Comparison of ENCODE assay signal across 19 cellular contexts in the genomic region with DNA sequence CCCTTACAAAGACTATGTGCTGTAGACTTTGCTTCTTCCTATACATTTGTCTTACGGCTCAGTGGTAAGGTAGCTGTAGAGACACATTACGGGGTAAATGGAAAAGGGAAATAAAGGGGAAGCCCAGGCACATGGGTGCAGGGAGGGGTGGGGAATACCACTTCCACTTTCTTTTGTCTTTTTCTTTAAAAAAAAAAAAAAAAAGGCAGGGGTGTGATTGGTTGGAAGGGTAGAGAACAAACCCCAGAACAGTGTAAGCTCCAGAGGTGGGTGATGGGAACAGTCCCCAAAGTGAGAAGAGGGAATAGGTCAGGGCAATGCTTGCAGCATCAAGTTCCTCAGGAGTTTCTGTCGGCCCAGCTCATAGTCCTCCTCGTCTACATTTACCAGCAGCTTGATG. TPM values are rescaled to one million over a fixed set of nuclear protein-coding genes. Genes with fewer than 3 reads are reported as not detected.
A peak's percentile ranks its signal among the peaks of the same experiment; 100 is the strongest.
DNase-seq lines count a peak whose midpoint lies in the region; ATAC-seq and TF ChIP-seq lines count a peak whose summit lies in the region.
"Had no signal": no experiment of that assay in that cellular context is flagged by ENCODE, and none has a peak within 500 bp of the region (broad histone marks: within the 10 kb centered on the region; RNA-seq: fewer than 3 reads in every experiment).

No MANE protein-coding gene starts in this region.

- intact Hi-C loops in dendritic cell treated with granulocyte-macrophage colony-stimulating factor and Interleukin-4, amounts not matched to agents 40 ng/mL and 50 ng/mL, for 4 days (cut with micrococcal nuclease), result no loop called here
- intact Hi-C loops in vagina (cut with DNase I), result no loop called here

- DNase-seq in stimulated activated naive CD8-positive, alpha-beta T cell treated with anti-CD3 and anti-CD28 coated beads, Interleukin-15, amount 100 ng/mL, for 72 hours, result no peak
- DNase-seq in NOMO-1 (lab: John Stamatoyannopoulos, UW; ENCODE audit: unreplicated experiment in 2 of 2) (peak; percentile 62 to 68), vagina (ENCODE audit: extremely low spot score in 2 of 2) (no peak), DMS53 treated with DMSO at 0.1 percent for 48 hours (lab: John Stamatoyannopoulos, UW; ENCODE audit: unreplicated experiment) (no peak)
- no peak for DNase-seq in naive thymus-derived CD8-positive, alpha-beta T cell
- DNase-seq: activated CD8-positive, alpha-beta memory T cell treated with anti-CD3 and anti-CD28 coated beads, Interleukin-2, amount 50 U/mL, for 48 hours; DMS 273 treated with DMSO at 0.1 percent for 48 hours; heart left ventricle; MM.1S; NCI-H69; RPMI8226 had no signal

- TF ChIP-seq CTCF in vagina (IDR thresholded peaks at IDR 0.05), result no peak

- no peaks in the 10 kb centered on the region for H3K27me3 Mint-ChIP-seq in stimulated activated naive CD8-positive, alpha-beta T cell treated with anti-CD3 and anti-CD28 coated beads, Interleukin-15, Interleukin-2, amounts not matched to agents 100 ng/mL and 50 ng/mL, for 24 hours
- H3K27me3 Mint-ChIP-seq in stimulated activated naive CD8-positive, alpha-beta T cell treated with anti-CD3 and anti-CD28 coated beads, Interleukin-15, amount 100 ng/mL, for 72 hours, result no peaks in the 10 kb centered on the region
- no peaks in the 10 kb centered on the region for H3K27me3 Mint-ChIP-seq in dendritic cell treated with granulocyte-macrophage colony-stimulating factor and Interleukin-4, amounts not matched to agents 40 ng/mL and 50 ng/mL, for 4 days
- H3K27me3 Mint-ChIP-seq in naive thymus-derived CD8-positive, alpha-beta T cell, result no peaks in the 10 kb centered on the region

- H3K36me3 Mint-ChIP-seq in stimulated activated naive CD8-positive, alpha-beta T cell treated with anti-CD3 and anti-CD28 coated beads, Interleukin-15, Interleukin-2, amounts not matched to agents 100 ng/mL and 50 ng/mL, for 24 hours (ENCODE audit: low read depth), result peaks cover 71% of the 10 kb centered on the region
- H3K36me3 Mint-ChIP-seq in dendritic cell treated with granulocyte-macrophage colony-stimulating factor and Interleukin-4, amounts not matched to agents 40 ng/mL and 50 ng/mL, for 4 days (ENCODE audit: low read depth), result peaks cover 89% of the 10 kb centered on the region
- H3K36me3 Mint-ChIP-seq in naive thymus-derived CD8-positive, alpha-beta T cell, result peaks cover 0 to 61% (median 8%) of the 10 kb centered on the region in 3 donors

- H3K9me3 ChIP-seq in vagina, result no peaks in the 10 kb centered on the region
- H3K9me3 ChIP-seq: heart left ventricle, right atrium auricular region had no signal

- H3K27ac ChIP-seq in vagina, result no peak overlapping the region
- H3K27ac ChIP-seq: neural progenitor cell, right atrium auricular region had no signal

- no peak overlapping the region for H3K4me3 ChIP-seq in vagina
- H3K4me3 ChIP-seq: heart left ventricle, neural progenitor cell, right atrium auricular region had no signal

- ATAC-seq in stimulated activated naive CD8-positive, alpha-beta T cell treated with anti-CD3 and anti-CD28 coated beads, Interleukin-15, amount 100 ng/mL, for 72 hours, result no peak
- no peak for ATAC-seq in HG03469 (IDR thresholded peaks at IDR 0.05; ENCODE audit: unreplicated experiment)
- ATAC-seq in naive thymus-derived CD8-positive, alpha-beta T cell, result no peak
- ATAC-seq: heart left ventricle, WTC11 had no signal

- H3K4me3 Mint-ChIP-seq in stimulated activated naive CD8-positive, alpha-beta T cell treated with anti-CD3 and anti-CD28 coated beads, Interleukin-15, Interleukin-2, amounts not matched to agents 100 ng/mL and 50 ng/mL, for 24 hours, result no peak overlapping the region
- no peak overlapping the region for H3K4me3 Mint-ChIP-seq in stimulated activated naive CD8-positive, alpha-beta T cell treated with anti-CD3 and anti-CD28 coated beads, Interleukin-15, amount 100 ng/mL, for 72 hours
- no peak overlapping the region for H3K4me3 Mint-ChIP-seq in dendritic cell treated with granulocyte-macrophage colony-stimulating factor and Interleukin-4, amounts not matched to agents 40 ng/mL and 50 ng/mL, for 4 days
- no peak overlapping the region for H3K4me3 Mint-ChIP-seq in naive thymus-derived CD8-positive, alpha-beta T cell
- H3K4me3 Mint-ChIP-seq: neural progenitor cell, WTC11 had no signal

- POLR2A ChIA-PET in naive thymus-derived CD8-positive, alpha-beta T cell (lab: Charles Lee), result interaction anchor here (0.6 to 1.8 kb wide), 6 partner anchors 11 to 713 kb away, joined by 3 to 8 read pairs (median 3); a partner anchor contains a TSS

- peaks cover 51% of the 10 kb centered on the region for H3K4me1 Mint-ChIP-seq in stimulated activated naive CD8-positive, alpha-beta T cell treated with anti-CD3 and anti-CD28 coated beads, Interleukin-15, Interleukin-2, amounts not matched to agents 100 ng/mL and 50 ng/mL, for 24 hours (ENCODE audit: low read depth)
- peaks cover 47% of the 10 kb centered on the region for H3K4me1 Mint-ChIP-seq in stimulated activated naive CD8-positive, alpha-beta T cell treated with anti-CD3 and anti-CD28 coated beads, Interleukin-15, amount 100 ng/mL, for 72 hours
- peaks cover 80% of the 10 kb centered on the region for H3K4me1 Mint-ChIP-seq in dendritic cell treated with granulocyte-macrophage colony-stimulating factor and Interleukin-4, amounts not matched to agents 40 ng/mL and 50 ng/mL, for 4 days (ENCODE audit: low read depth)
- H3K4me1 Mint-ChIP-seq in naive thymus-derived CD8-positive, alpha-beta T cell, result peaks cover 22 to 65% (median 40%) of the 10 kb centered on the region in 4 donors

- H3K4me1 ChIP-seq in vagina, result peaks cover 24% of the 10 kb centered on the region

- H3K9me3 Mint-ChIP-seq in stimulated activated naive CD8-positive, alpha-beta T cell treated with anti-CD3 and anti-CD28 coated beads, Interleukin-15, Interleukin-2, amounts not matched to agents 100 ng/mL and 50 ng/mL, for 24 hours, result no peaks in the 10 kb centered on the region
- no peaks in the 10 kb centered on the region for H3K9me3 Mint-ChIP-seq in stimulated activated naive CD8-positive, alpha-beta T cell treated with anti-CD3 and anti-CD28 coated beads, Interleukin-15, amount 100 ng/mL, for 72 hours
- no peaks in the 10 kb centered on the region for H3K9me3 Mint-ChIP-seq in dendritic cell treated with granulocyte-macrophage colony-stimulating factor and Interleukin-4, amounts not matched to agents 40 ng/mL and 50 ng/mL, for 4 days
- H3K9me3 Mint-ChIP-seq in naive thymus-derived CD8-positive, alpha-beta T cell, result no peaks in the 10 kb centered on the region
- H3K9me3 Mint-ChIP-seq: neural progenitor cell, WTC11 had no signal

- H3K36me3 ChIP-seq in vagina, result peaks cover 0 to 57% of the 10 kb centered on the region in 2 donors
- H3K36me3 ChIP-seq: neural progenitor cell had no signal

- no peaks in the 10 kb centered on the region for H3K27me3 ChIP-seq in vagina
- H3K27me3 ChIP-seq: heart left ventricle, neural progenitor cell, right atrium auricular region had no signal

- TF ChIP-seq POLR2A in vagina (IDR thresholded peaks at IDR 0.05), result no peak

- H3K27ac Mint-ChIP-seq in stimulated activated naive CD8-positive, alpha-beta T cell treated with anti-CD3 and anti-CD28 coated beads, Interleukin-15, Interleukin-2, amounts not matched to agents 100 ng/mL and 50 ng/mL, for 24 hours, result peak overlapping the region; percentile 87
- no peak overlapping the region for H3K27ac Mint-ChIP-seq in stimulated activated naive CD8-positive, alpha-beta T cell treated with anti-CD3 and anti-CD28 coated beads, Interleukin-15, amount 100 ng/mL, for 72 hours
- H3K27ac Mint-ChIP-seq in dendritic cell treated with granulocyte-macrophage colony-stimulating factor and Interleukin-4, amounts not matched to agents 40 ng/mL and 50 ng/mL, for 4 days, result peak overlapping the region; percentile 79
- peak overlapping the region in 3 of 10 donors; percentile 32 to 59 (median 53) for H3K27ac Mint-ChIP-seq in naive thymus-derived CD8-positive, alpha-beta T cell
- H3K27ac Mint-ChIP-seq: neural progenitor cell, WTC11 had no signal

RNA-seq across cellular contexts. Expression of a gene that starts 3.9 kb away (rescaled TPM):
- 31.7 TPM for total RNA-seq in vagina
- 10 to 100 TPM; 43.5 to 46.4 TPM for total RNA-seq in naive thymus-derived CD8-positive, alpha-beta T cell
- polyA plus RNA-seq in naive thymus-derived CD8-positive, alpha-beta T cell, result 10 to 100 TPM; 16.8 to 25.0 (median 18.3) TPM

RNA-seq across cellular contexts. Expression of a gene that starts 4.0 kb away (rescaled TPM):
- 47.1 TPM for total RNA-seq in vagina
- 10 to 100 TPM; 37.9 to 41.4 TPM for total RNA-seq in naive thymus-derived CD8-positive, alpha-beta T cell
- 10 to 100 TPM; 74.6 to 91.3 (median 86.0) TPM for polyA plus RNA-seq in naive thymus-derived CD8-positive, alpha-beta T cell

RNA-seq across cellular contexts. Expression of a gene that starts 10.6 kb away (rescaled TPM):
- 42.0 TPM for total RNA-seq in vagina
- 10 to 100 TPM; 35.3 to 38.6 TPM for total RNA-seq in naive thymus-derived CD8-positive, alpha-beta T cell
- polyA plus RNA-seq in naive thymus-derived CD8-positive, alpha-beta T cell, result 10 to 100 TPM; 29.0 to 35.4 (median 29.3) TPM

RNA-seq across cellular contexts. Expression of a gene that starts 23.7 kb away (rescaled TPM):
- total RNA-seq in vagina, result 9.3 TPM
- under 1 TPM; 0.60 to 0.96 TPM for total RNA-seq in naive thymus-derived CD8-positive, alpha-beta T cell
- polyA plus RNA-seq in naive thymus-derived CD8-positive, alpha-beta T cell, result 1 to 10 TPM in 1 of 3 donors, under 1 TPM in 2; 0.30 to 1.5 (median 0.62) TPM
- total RNA-seq: mesenteric fat pad; T-helper 1 cell treated with Interleukin-12 subunit alpha and Interleukin-12 subunit beta and Interleukin-4 antibody, amounts not matched to agents 30 ng/mL and 1 ng/mL, for 36 hours had no signal

RNA-seq across cellular contexts. Expression of a gene that starts 31.9 kb away (rescaled TPM):
- 61.1 TPM for total RNA-seq in vagina
- total RNA-seq in naive thymus-derived CD8-positive, alpha-beta T cell, result 100 to 1,000 TPM; 116 to 118 TPM
- 100 to 1,000 TPM; 148 to 158 (median 155) TPM for polyA plus RNA-seq in naive thymus-derived CD8-positive, alpha-beta T cell

Comparison
In these comparisons a context has a peak if more than half of its experiments do, and no peak if none do; other contexts are left out.
1. H3K27ac Mint-ChIP-seq: peak in stimulated activated naive CD8-positive, alpha-beta T cell treated with anti-CD3 and anti-CD28 coated beads, Interleukin-15, Interleukin-2, amounts not matched to agents 100 ng/mL and 50 ng/mL, for 24 hours (single experiment) and dendritic cell treated with granulocyte-macrophage colony-stimulating factor and Interleukin-4, amounts not matched to agents 40 ng/mL and 50 ng/mL, for 4 days (single experiment); none in stimulated activated naive CD8-positive, alpha-beta T cell treated with anti-CD3 and anti-CD28 coated beads, Interleukin-15, amount 100 ng/mL, for 72 hours (0 of 2).
2. DNase-seq: peak in NOMO-1 (2 of 2); none in stimulated activated naive CD8-positive, alpha-beta T cell treated with anti-CD3 and anti-CD28 coated beads, Interleukin-15, amount 100 ng/mL, for 72 hours (0 of 2), vagina (0 of 2), DMS53 treated with DMSO at 0.1 percent for 48 hours (single experiment) and naive thymus-derived CD8-positive, alpha-beta T cell (0 of 10).